17 cellular contexts compared by ENCODE assay signal in genomic region chr14:63499701-63500250, GRCh38. TPM values are rescaled to one million over a fixed set of nuclear protein-coding genes. Genes with fewer than 3 reads are reported as not detected.
DNase-seq lines count a peak whose midpoint lies in the region; TF ChIP-seq lines count a peak whose summit lies in the region.
"Had no signal": no experiment of that assay in that cellular context is flagged by ENCODE, and none has a peak within 500 bp of the region (broad histone marks: within the 10 kb centered on the region; RNA-seq: fewer than 3 reads in every experiment).

No MANE protein-coding gene starts in this region.

- TF ChIP-seq POLR2A in uterus (IDR thresholded peaks at IDR 0.05) = no peak

- no peak overlapping the region for H3K4ac ChIP-seq in trophoblast cell (ENCODE audit: low read depth, low read length)

- no peaks in the 10 kb centered on the region for H3K79me1 ChIP-seq in trophoblast cell (ENCODE audit: low read length)

- no peak overlapping the region for H2BK12ac ChIP-seq in trophoblast cell (ENCODE audit: low read length)

- DNase-seq in AG08396 (ENCODE audit: low spot score) (peak; percentile 24), LHCN-M2 (ENCODE audit: low read depth) (peak; percentile 45), fibroblast of mammary gland (ENCODE audit: low read depth) (peak; percentile 93), trophoblast cell (peak; percentile 29 to 69), NCI-H774 (lab: John Stamatoyannopoulos, UW) (no peak), uterus (no peak), NAMALWA (ENCODE audit: low spot score) (no peak), NCI-H1417 treated with DMSO at 0.1 percent for 48 hours (lab: John Stamatoyannopoulos, UW) (no peak)
- DNase-seq: activated CD4-positive, alpha-beta T cell treated with anti-CD3 and anti-CD28 coated beads, Interleukin-2, amount 10 ng/mL, durations not matched to agents 7 days and 5 days; activated T-cell treated with anti-CD3 and anti-CD28 coated beads, Interleukin-2, amount 50 U/mL, for 1 hour; AML-193; central memory CD4-positive, alpha-beta T cell; kidney glomerular epithelial cell; nucleus accumbens; T1000 had no signal

- no peak overlapping the region for H3K18ac ChIP-seq in trophoblast cell (ENCODE audit: low read length)

- H3K4me2 ChIP-seq in trophoblast cell (ENCODE audit: low read length) = no peak overlapping the region

- no peak overlapping the region for H2BK120ac ChIP-seq in trophoblast cell (ENCODE audit: insufficient read depth, low read length, poor library complexity)

- no peaks in the 10 kb centered on the region for H3K9me3 ChIP-seq in trophoblast cell (ENCODE audit: insufficient read depth, low read depth, low read length)
- H3K9me3 ChIP-seq in uterus = no peaks in the 10 kb centered on the region

- H2AFZ ChIP-seq in trophoblast cell (ENCODE audit: insufficient read depth, low read length, poor library complexity) = no peak overlapping the region

- H3K27me3 ChIP-seq in trophoblast cell (ENCODE audit: insufficient read depth, low read length) = no peaks in the 10 kb centered on the region
- H3K27me3 ChIP-seq in uterus = no peaks in the 10 kb centered on the region

- no peak overlapping the region for H4K8ac ChIP-seq in trophoblast cell (ENCODE audit: low read depth, low read length)

- H2AK5ac ChIP-seq in trophoblast cell (ENCODE audit: low read length) = no peak overlapping the region

- H3K27ac ChIP-seq in trophoblast cell (ENCODE audit: low read depth, low read length) (no peak overlapping the region), uterus (peak overlapping the region in 1 of 2 donors; percentile 49)
- H3K27ac ChIP-seq: HL-60 had no signal

- H3K4me1 ChIP-seq in trophoblast cell (ENCODE audit: control insufficient read depth in 1 of 2, insufficient read depth in 2 of 2, low read length in 2 of 2) (no peaks in the 10 kb centered on the region), uterus (peaks cover 6 to 11% of the 10 kb centered on the region in 2 donors)

- H3K79me2 ChIP-seq in trophoblast cell (ENCODE audit: control insufficient read depth, insufficient read depth, low read length, poor library complexity) = no peaks in the 10 kb centered on the region

- no peak overlapping the region for H4K12ac ChIP-seq in trophoblast cell (ENCODE audit: low read depth, low read length)

- intact Hi-C loops in uterus (cut with DNase I; ENCODE audit: low total_unique reads) = no loop called here

- TF ChIP-seq CTCF in fibroblast of mammary gland (conservative IDR thresholded peaks at IDR 0.05; ENCODE audit: control insufficient read depth, insufficient read depth, low read depth, low read length) = no peak
- TF ChIP-seq CTCF in uterus (IDR thresholded peaks at IDR 0.05) = no peak

- H3K14ac ChIP-seq in trophoblast cell (ENCODE audit: low read length) = no peak overlapping the region

- no peak overlapping the region for H3K23ac ChIP-seq in trophoblast cell (ENCODE audit: low read length)

- H3K4me3 ChIP-seq in fibroblast of mammary gland (ENCODE audit: control insufficient read depth, low read depth, low read length) (no peak overlapping the region), trophoblast cell (ENCODE audit: low read depth, low read length) (no peak overlapping the region), uterus (no peak overlapping the region)
- H3K4me3 ChIP-seq: skin epidermis had no signal

- H2BK5ac ChIP-seq in trophoblast cell (ENCODE audit: low read depth, low read length, poor library complexity) = no peak overlapping the region

- H4K91ac ChIP-seq in trophoblast cell (ENCODE audit: low read depth, low read length) = no peak overlapping the region

- no peak overlapping the region for H3K9ac ChIP-seq in trophoblast cell (ENCODE audit: low read length)

- H3K36me3 ChIP-seq in trophoblast cell (ENCODE audit: control insufficient read depth in 1 of 2, insufficient read depth in 2 of 2, low read length in 2 of 2) = peaks cover 0 to 4% of the 10 kb centered on the region in 2 experiments
- no peaks in the 10 kb centered on the region for H3K36me3 ChIP-seq in uterus

- no CpG with 5 or more reads among the region's 1 CpG for WGBS in trophoblast cell (ENCODE audit: extremely low coverage, insufficient coverage, insufficient read length)

RNA-seq across cellular contexts. Expression of gene PPP2R5E, which starts 43.4 kb away (rescaled TPM):
- total RNA-seq in LHCN-M2 (2014; rRNA removed) (15.4 and 19.7 TPM in 2 replicates), uterus (10 to 100 TPM; 20.0 to 62.0 (median 42.3) TPM)
- polyA plus RNA-seq in LHCN-M2 (2012) = 13.3 TPM
- 42.1 TPM in 2 replicates for polyA plus RNA-seq in trophoblast cell (2013)

Comparison
In these comparisons a context has a peak if more than half of its experiments do, and no peak if none do; other contexts are left out.
1. DNase-seq: peak in AG08396 (single experiment), LHCN-M2 (single experiment), fibroblast of mammary gland (single experiment) and trophoblast cell (2 of 2); none in NCI-H774 (single experiment), uterus (0 of 2), NAMALWA (single experiment) and NCI-H1417 treated with DMSO at 0.1 percent for 48 hours (single experiment).